In genomic region chr1:99758073-99758511, GRCh38 we compare ENCODE assay signal across 10 cellular contexts. TPM values are rescaled to one million over a fixed set of nuclear protein-coding genes. Genes with fewer than 3 reads are reported as not detected.
DNase-seq lines count a peak whose midpoint lies in the region; ATAC-seq and TF ChIP-seq lines count a peak whose summit lies in the region.
"Had no signal": no experiment of that assay in that cellular context is flagged by ENCODE, and none has a peak within 500 bp of the region (broad histone marks: within the 10 kb centered on the region; RNA-seq: fewer than 3 reads in every experiment).

No MANE protein-coding gene starts in this region.

- H3K4me1 Mint-ChIP-seq in mesothelial cell of epicardium (peaks cover 45% of the 10 kb centered on the region), glutamatergic neuron (ENCODE audit: low read depth, unreplicated experiment) (no peaks in the 10 kb centered on the region)

- ATAC-seq in GM19023 (IDR thresholded peaks at IDR 0.05; ENCODE audit: unreplicated experiment) (peak; percentile 79), HG02623 (IDR thresholded peaks at IDR 0.05; ENCODE audit: unreplicated experiment) (peak; percentile 69)

- DNase-seq in mesothelial cell of epicardium (ENCODE audit: low spot score in 2 of 2, unreplicated experiment in 2 of 2) (no peak), lower leg skin (ENCODE audit: low spot score in 2 of 2) (no peak), WERI-Rb-1 (no peak), glutamatergic neuron (no peak), NCI-H128 (lab: John Stamatoyannopoulos, UW; ENCODE audit: unreplicated experiment) (no peak)
- DNase-seq: stimulated activated CD4-positive, alpha-beta T cell treated with anti-CD3 and anti-CD28 coated beads, Interleukin-4, amount 100 ng/mL, for 24 hours had no signal

- H3K27me3 ChIP-seq in KMS-11 (ENCODE audit: insufficient read depth, low read depth): no peaks in the 10 kb centered on the region
- H3K27me3 ChIP-seq in WERI-Rb-1 (ENCODE audit: insufficient read depth, low read depth, severe bottlenecking): no peaks in the 10 kb centered on the region

- H3K4me3 Mint-ChIP-seq in mesothelial cell of epicardium (no peak overlapping the region), glutamatergic neuron (ENCODE audit: unreplicated experiment) (no peak overlapping the region)

- peak overlapping the region; percentile 41; the same call in 1 of the 2 replicates for H2AFZ ChIP-seq in KMS-11 (ENCODE audit: low read depth)

- TF ChIP-seq CTCF in KMS-11 (conservative IDR thresholded peaks at IDR 0.05; ENCODE audit: low read depth, low read length) (no peak), mesothelial cell of epicardium (IDR thresholded peaks at IDR 0.05; ENCODE audit: unreplicated experiment) (no peak), lower leg skin (IDR thresholded peaks at IDR 0.05) (no peak), WERI-Rb-1 (IDR thresholded peaks at IDR 0.05; ENCODE audit: low read depth, low read length) (no peak), glutamatergic neuron (IDR thresholded peaks at IDR 0.05; ENCODE audit: partially characterized antibody, unreplicated experiment) (no peak)

- H3K27ac Mint-ChIP-seq in mesothelial cell of epicardium (peak overlapping the region; percentile 60), glutamatergic neuron (ENCODE audit: unreplicated experiment) (no peak overlapping the region)

- H3K27me3 Mint-ChIP-seq in mesothelial cell of epicardium (ENCODE audit: low read depth) (no peaks in the 10 kb centered on the region), glutamatergic neuron (ENCODE audit: unreplicated experiment) (no peaks in the 10 kb centered on the region)

- intact Hi-C loops in lower leg skin (cut with DNase I; ENCODE audit: low total_unique reads): no loop called here

- no peaks in the 10 kb centered on the region for H3K79me2 ChIP-seq in KMS-11 (ENCODE audit: insufficient read depth, low read depth)

- H3K36me3 ChIP-seq in KMS-11 (ENCODE audit: insufficient read depth) (no peaks in the 10 kb centered on the region), WERI-Rb-1 (no peaks in the 10 kb centered on the region)

- H3K4me3 ChIP-seq in KMS-11 (IDR thresholded peaks at IDR 0.05; ENCODE audit: insufficient read depth, low read depth, low read length) (no peak overlapping the region), lower leg skin (ENCODE audit: low read depth, poor library complexity, severe bottlenecking) (no peak overlapping the region), WERI-Rb-1 (ENCODE audit: low read depth, low read length) (no peak overlapping the region)

- WGBS in lower leg skin, 2 donors: 2% methylated on average over 1 of the region's 1 CpG

- H3K27ac ChIP-seq in KMS-11: peak overlapping the region; percentile 53; the same call in 1 of the 2 replicates
- no peak overlapping the region for H3K27ac ChIP-seq in WERI-Rb-1
- H3K27ac ChIP-seq: VCaP had no signal

- no peaks in the 10 kb centered on the region for H4K20me1 ChIP-seq in KMS-11 (ENCODE audit: insufficient read depth)

- peak overlapping the region; percentile 32; the same call in 1 of the 2 replicates for H3K9ac ChIP-seq in KMS-11

- peak overlapping the region; percentile 73 for H3K4me2 ChIP-seq in KMS-11

- no peaks in the 10 kb centered on the region for H3K9me3 ChIP-seq in WERI-Rb-1 (ENCODE audit: severe bottlenecking)

- no peak for TF ChIP-seq POLR2A in lower leg skin (IDR thresholded peaks at IDR 0.05)

- H3K36me3 Mint-ChIP-seq in mesothelial cell of epicardium (peaks cover 16% of the 10 kb centered on the region), glutamatergic neuron (ENCODE audit: unreplicated experiment) (no peaks in the 10 kb centered on the region)

- peaks cover 28% of the 10 kb centered on the region for H3K4me1 ChIP-seq in KMS-11 (ENCODE audit: low read depth, poor library complexity, severe bottlenecking)

- peaks cover 7% of the 10 kb centered on the region for H3K9me3 Mint-ChIP-seq in mesothelial cell of epicardium
- H3K9me3 Mint-ChIP-seq in glutamatergic neuron (ENCODE audit: unreplicated experiment): no peaks in the 10 kb centered on the region

RNA-seq across cellular contexts. Expression of gene FRRS1, which starts 8.3 kb away (rescaled TPM):
- total RNA-seq in mesothelial cell of epicardium (19.5 to 22.5 TPM (median 20.4 TPM) in 3 replicates), lower leg skin (10 to 100 TPM; 25.0 to 37.1 (median 28.2) TPM), glutamatergic neuron (ENCODE audit: unreplicated experiment) (1.3 TPM)
